In genomic region chr5:95352686-95353085, GRCh38 we compare ENCODE assay signal across 22 cellular contexts. TPM values are rescaled to one million over a fixed set of nuclear protein-coding genes. Genes with fewer than 3 reads are reported as not detected.
DNase-seq lines count a peak whose midpoint lies in the region; ATAC-seq and TF ChIP-seq lines count a peak whose summit lies in the region.
"Had no signal": no experiment of that assay in that cellular context is flagged by ENCODE, and none has a peak within 500 bp of the region (broad histone marks: within the 10 kb centered on the region; RNA-seq: fewer than 3 reads in every experiment).

No MANE protein-coding gene starts in this region.

- no peaks in the 10 kb centered on the region for H4K20me1 ChIP-seq in GM23338 (replicated peaks; ENCODE audit: insufficient read depth)

- no peaks in the 10 kb centered on the region for H3K27me3 ChIP-seq in GM23338 (ENCODE audit: insufficient read depth)
- H3K27me3 ChIP-seq in mesenchymal stem cell (ENCODE audit: control insufficient read depth in 1 of 2, insufficient read depth in 1 of 2, low read length in 2 of 2), result peaks cover 0 to 4% of the 10 kb centered on the region in 2 experiments

- H2BK5ac ChIP-seq in mesenchymal stem cell (ENCODE audit: low read depth, low read length, poor library complexity, severe bottlenecking), result no peak overlapping the region

- no peaks in the 10 kb centered on the region for H3F3A ChIP-seq in GM23338 (replicated peaks; ENCODE audit: low read depth)

- no peaks in the 10 kb centered on the region for H3K79me2 ChIP-seq in GM23338 (replicated peaks; ENCODE audit: insufficient read depth)

- H3K27ac Mint-ChIP-seq in GM23338, result no peak overlapping the region
- H3K27ac Mint-ChIP-seq: CD4-positive, alpha-beta memory T cell; H9 had no signal

- no peaks in the 10 kb centered on the region for H3K27me3 Mint-ChIP-seq in GM23338 (ENCODE audit: insufficient read depth, low read depth, poor library complexity)
- H3K27me3 Mint-ChIP-seq: CD4-positive, alpha-beta memory T cell had no signal

- WGBS in mesenchymal stem cell, result 51% methylated on average over 3 of the region's 3 CpGs

- no peak overlapping the region for H2BK120ac ChIP-seq in mesenchymal stem cell (ENCODE audit: low read depth, low read length)

- no peak overlapping the region for H3K23ac ChIP-seq in mesenchymal stem cell (ENCODE audit: low read length in 2 of 2)

- H3K4me3 Mint-ChIP-seq in GM23338, result no peak overlapping the region
- H3K4me3 Mint-ChIP-seq: CD4-positive, alpha-beta memory T cell; H9 had no signal

- no peak overlapping the region for H4K8ac ChIP-seq in mesenchymal stem cell (ENCODE audit: low read length)

- peaks cover 4% of the 10 kb centered on the region for H3K9me3 ChIP-seq in mesenchymal stem cell (ENCODE audit: control insufficient read depth, low read length)

- H3K18ac ChIP-seq in mesenchymal stem cell (ENCODE audit: low read depth in 1 of 2, low read length in 2 of 2), result no peak overlapping the region

- H3K36me3 Mint-ChIP-seq in GM23338 (ENCODE audit: low read depth), result peaks cover 3% of the 10 kb centered on the region; the same call in 2 of the 3 replicates
- H3K36me3 Mint-ChIP-seq: CD4-positive, alpha-beta memory T cell had no signal

- H3K4me1 ChIP-seq in GM23338 (ENCODE audit: insufficient read depth) (no peaks in the 10 kb centered on the region), mesenchymal stem cell (ENCODE audit: control insufficient read depth, insufficient read depth, low read depth, low read length) (no peaks in the 10 kb centered on the region)

- no peak overlapping the region for H2BK15ac ChIP-seq in mesenchymal stem cell (ENCODE audit: low read depth, poor library complexity, severe bottlenecking)

- ATAC-seq in GM23338 (no peak), HG03175 (IDR thresholded peaks at IDR 0.05; ENCODE audit: unreplicated experiment) (no peak), GM19324 (IDR thresholded peaks at IDR 0.05; ENCODE audit: low FRiP score, unreplicated experiment) (no peak)
- ATAC-seq: GM12878, HCT116 had no signal

- H3K4me3 ChIP-seq in GM23338, result no peak overlapping the region
- H3K4me3 ChIP-seq in mesenchymal stem cell (ENCODE audit: insufficient read depth in 1 of 2, low read depth in 1 of 2, low read length in 2 of 2), result no peak overlapping the region
- H3K4me3 ChIP-seq: GM12878 had no signal

- no peak overlapping the region for H2BK12ac ChIP-seq in mesenchymal stem cell (ENCODE audit: low read length in 2 of 2)

- H3K36me3 ChIP-seq in GM23338 (ENCODE audit: insufficient read depth) (no peaks in the 10 kb centered on the region), mesenchymal stem cell (ENCODE audit: control insufficient read depth in 1 of 2, insufficient read depth in 2 of 2, low read depth in 1 of 2, low read length in 2 of 2) (no peaks in the 10 kb centered on the region)

- TF ChIP-seq CTCF in GM23338 (conservative IDR thresholded peaks at IDR 0.05; ENCODE audit: low read depth in 2 of 2), result no peak

- H3K4ac ChIP-seq in mesenchymal stem cell (ENCODE audit: low read depth in 1 of 2, low read length in 2 of 2), result no peak overlapping the region

- peak overlapping the region; percentile 28; the same call in 1 of the 2 replicates for H2AFZ ChIP-seq in GM23338
- no peak overlapping the region for H2AFZ ChIP-seq in mesenchymal stem cell (ENCODE audit: low read depth, low read length)

- H2AK5ac ChIP-seq in mesenchymal stem cell (ENCODE audit: low read length, severe bottlenecking), result no peak overlapping the region

- H4K91ac ChIP-seq in mesenchymal stem cell (ENCODE audit: low read length), result no peak overlapping the region

- H3K9ac ChIP-seq in mesenchymal stem cell (ENCODE audit: low read length), result no peak overlapping the region

- DNase-seq in AG08396 (ENCODE audit: low spot score) (peak; percentile 6), GM23338 (ENCODE audit: low spot score) (no peak), cerebellum (ENCODE audit: low spot score) (peak; percentile 44), mesenchymal stem cell (peak; percentile 2), kidney tubule cell (ENCODE audit: low spot score) (no peak)
- DNase-seq in effector CD4-positive, alpha-beta T cell, result no peak
- DNase-seq: AML-193; Calu3; CD4-positive, alpha-beta memory T cell; COR-L47; DMS153; DND-41; GDM1; H9 had no signal

- no peak overlapping the region for H3K14ac ChIP-seq in mesenchymal stem cell (ENCODE audit: low read length in 2 of 2)

- H3K27ac ChIP-seq in GM23338 (ENCODE audit: low read depth), result no peak overlapping the region
- no peak overlapping the region for H3K27ac ChIP-seq in mesenchymal stem cell (ENCODE audit: low read length, poor library complexity, severe bottlenecking)
- H3K27ac ChIP-seq: 22Rv1 had no signal

- H3K9me3 Mint-ChIP-seq in GM23338, result peaks cover 8% of the 10 kb centered on the region; the same call in 2 of the 3 replicates

- H3K4me1 Mint-ChIP-seq in GM23338, result no peaks in the 10 kb centered on the region
- H3K4me1 Mint-ChIP-seq: CD4-positive, alpha-beta memory T cell; H9 had no signal

- H3K4me2 ChIP-seq in GM23338, result no peak overlapping the region
- no peak overlapping the region for H3K4me2 ChIP-seq in mesenchymal stem cell (ENCODE audit: low read length, poor library complexity, severe bottlenecking)

- H3K9me2 ChIP-seq in GM23338 (ENCODE audit: insufficient read depth), result 0 out of 2 replicates have a peak, but pooled peaks cover 2% of the 10 kb centered on the region

- no peaks in the 10 kb centered on the region for H3K79me1 ChIP-seq in mesenchymal stem cell (replicated peaks; ENCODE audit: low read length, poor library complexity, severe bottlenecking)

TF ChIP-seq in GM23338, 12 proteins besides CTCF, POLR2A, EP300 and RAD21 (continues in another document):
- TF ChIP-seq NANOG (IDR thresholded peaks at IDR 0.05; ENCODE audit: borderline replicate concordance) (no peak), CREB1 (CRISPR knock-in tag; IDR thresholded peaks at IDR 0.05; ENCODE audit: low read depth) (no peak), ETS1 (IDR thresholded peaks at IDR 0.05) (no peak), JUNB (IDR thresholded peaks at IDR 0.05; ENCODE audit: unreplicated experiment) (no peak)

RNA-seq across cellular contexts. Expression of gene FAM81B, which starts 38.5 kb away (rescaled TPM):
- not detected in 2 replicates for total RNA-seq in GM23338 (2014; rRNA removed; shearing (Covaris generic))
- polyA plus RNA-seq in GM23338 (2016; fragmentation: Nextera tagmentation; extraction: Ambion mirVana), result 0.40 TPM in 1 of 2 replicates, not detected in the other
- 0.73 TPM for total RNA-seq in cerebellum
- not detected for polyA plus RNA-seq in mesenchymal stem cell (2013, experiment 1 of 2)
- polyA plus RNA-seq in mesenchymal stem cell (2013, experiment 2 of 2), result 0.10 TPM
- total RNA-seq: Calu3; CD4-positive, alpha-beta memory T cell; GM12878; H1; H9 had no signal
- polyA plus RNA-seq: AG04450; BJ; CD4-positive, alpha-beta memory T cell; GM12878; H1 had no signal

Comparison
In these comparisons a context has a peak if more than half of its experiments do, and no peak if none do; other contexts are left out.
1. DNase-seq: peak in AG08396 (single experiment), cerebellum (single experiment) and mesenchymal stem cell (single experiment); none in GM23338 (single experiment), kidney tubule cell (single experiment) and effector CD4-positive, alpha-beta T cell (single experiment).